ENCODE assay signal across 21 cellular contexts in genomic region chr14:100313045-100313400, GRCh38. TPM values are rescaled to one million over a fixed set of nuclear protein-coding genes. Genes with fewer than 3 reads are reported as not detected.
"Had no signal": no experiment of that assay in that cellular context is flagged by ENCODE, and none has a peak within 500 bp of the region (broad histone marks: within the 10 kb centered on the region; RNA-seq: fewer than 3 reads in every experiment).

No MANE protein-coding gene starts in this region.

- H3K4me3 Mint-ChIP-seq: activated CD8-positive, alpha-beta T cell treated with anti-CD3 and anti-CD28 coated beads, Interleukin-2, amount 10 ng/mL, durations not matched to agents 7 days and 5 days; activated naive CD8-positive, alpha-beta T cell treated with anti-CD3 and anti-CD28 coated beads, Interleukin-2, amount 10 ng/mL, durations not matched to agents 7 days and 5 days; natural killer cell treated with Interleukin-12 subunit alpha and Interleukin-12 subunit beta and Interleukin-15 and Interleukin-18, amount 100 ng/mL, for 72 hours; stimulated activated effector memory CD8-positive, alpha-beta T cell treated with anti-CD3 and anti-CD28 coated beads, Interleukin-12 subunit alpha, Interleukin-12 subunit beta, amount 100 ng/mL, for 72 hours had no signal

- DNase-seq: activated CD4-positive, alpha-beta T cell treated with anti-CD3 and anti-CD28 coated beads for 4 hours; activated CD8-positive, alpha-beta memory T cell treated with anti-CD3 and anti-CD28 coated beads, Interleukin-2, amount 50 U/mL, for 48 hours; activated CD8-positive, alpha-beta T cell treated with anti-CD3 and anti-CD28 coated beads, Interleukin-2, amount 10 ng/mL, durations not matched to agents 7 days and 5 days; activated naive CD8-positive, alpha-beta T cell treated with anti-CD3 and anti-CD28 coated beads, Interleukin-2, amount 10 ng/mL, durations not matched to agents 7 days and 5 days; aorta; effector CD8-positive, alpha-beta T cell; kidney glomerular epithelial cell; lower lobe of right lung; pancreas; retina; small intestine; T-helper 1 cell; transverse colon had no signal

- H3K27me3 ChIP-seq: hepatocyte, pancreas had no signal

- H3K9me3 ChIP-seq: gastroesophageal sphincter, lower lobe of right lung, pancreas, transverse colon had no signal

- H3K27ac Mint-ChIP-seq: activated CD8-positive, alpha-beta T cell treated with anti-CD3 and anti-CD28 coated beads, Interleukin-2, amount 10 ng/mL, durations not matched to agents 7 days and 5 days; activated naive CD8-positive, alpha-beta T cell treated with anti-CD3 and anti-CD28 coated beads, Interleukin-2, amount 10 ng/mL, durations not matched to agents 7 days and 5 days; stimulated activated effector memory CD8-positive, alpha-beta T cell treated with anti-CD3 and anti-CD28 coated beads, Interleukin-12 subunit alpha, Interleukin-12 subunit beta, amount 100 ng/mL, for 72 hours had no signal

- H3K4me3 ChIP-seq: coronary artery, gastroesophageal sphincter, hepatocyte, lower lobe of right lung, pancreas, transverse colon had no signal

- H2AFZ ChIP-seq: hepatocyte had no signal

- ATAC-seq: activated CD8-positive, alpha-beta T cell treated with anti-CD3 and anti-CD28 coated beads, Interleukin-2, amount 10 ng/mL, durations not matched to agents 7 days and 5 days; gastroesophageal sphincter had no signal

- H3K27ac ChIP-seq: coronary artery, epithelial cell of prostate, gastroesophageal sphincter, hepatocyte, lower lobe of right lung, pancreas, transverse colon, VCaP had no signal

- H3K36me3 ChIP-seq: gastroesophageal sphincter, lower lobe of right lung, pancreas, transverse colon had no signal

- H3K9me3 Mint-ChIP-seq: activated naive CD8-positive, alpha-beta T cell treated with anti-CD3 and anti-CD28 coated beads, Interleukin-2, amount 10 ng/mL, durations not matched to agents 7 days and 5 days; natural killer cell treated with Interleukin-12 subunit alpha and Interleukin-12 subunit beta and Interleukin-15 and Interleukin-18, amount 100 ng/mL, for 72 hours; stimulated activated effector memory CD8-positive, alpha-beta T cell treated with anti-CD3 and anti-CD28 coated beads, Interleukin-12 subunit alpha, Interleukin-12 subunit beta, amount 100 ng/mL, for 72 hours had no signal

- H3K36me3 Mint-ChIP-seq: activated naive CD8-positive, alpha-beta T cell treated with anti-CD3 and anti-CD28 coated beads, Interleukin-2, amount 10 ng/mL, durations not matched to agents 7 days and 5 days; natural killer cell treated with Interleukin-12 subunit alpha and Interleukin-12 subunit beta and Interleukin-15 and Interleukin-18, amount 100 ng/mL, for 72 hours; stimulated activated effector memory CD8-positive, alpha-beta T cell treated with anti-CD3 and anti-CD28 coated beads, Interleukin-12 subunit alpha, Interleukin-12 subunit beta, amount 100 ng/mL, for 72 hours had no signal

RNA-seq across cellular contexts. Expression of gene SLC25A47, which starts 10.1 kb away (rescaled TPM):
- total RNA-seq: activated CD8-positive, alpha-beta T cell treated with anti-CD3 and anti-CD28 coated beads, Interleukin-2, amount 10 ng/mL, durations not matched to agents 7 days and 5 days; activated naive CD8-positive, alpha-beta T cell treated with anti-CD3 and anti-CD28 coated beads, Interleukin-2, amount 10 ng/mL, durations not matched to agents 7 days and 5 days; aorta; bronchial epithelial cell; lower lobe of right lung; natural killer cell treated with Interleukin-12 subunit alpha and Interleukin-12 subunit beta and Interleukin-15 and Interleukin-18, amount 100 ng/mL, for 72 hours had no signal
- polyA plus RNA-seq: aorta had no signal
